ENCODE assay signal across 18 cellular contexts in genomic region chr3:123331006-123331405, GRCh38.
A peak's percentile ranks its signal among the peaks of the same experiment; 100 is the strongest.
DNase-seq lines count a peak whose midpoint lies in the region; ATAC-seq and TF ChIP-seq lines count a peak whose summit lies in the region.
"Had no signal": no experiment of that assay in that cellular context is flagged by ENCODE, and none has a peak within 500 bp of the region (broad histone marks: within the 10 kb centered on the region; RNA-seq: fewer than 3 reads in every experiment).

No MANE protein-coding gene starts in this region.

- H3K27ac ChIP-seq in coronary artery, result peak overlapping the region; percentile 78 to 94
- peak overlapping the region; percentile 85 for H3K27ac ChIP-seq in right cardiac atrium (ENCODE audit: low read length)
- peak overlapping the region; percentile 80 to 85 for H3K27ac ChIP-seq in uterus
- H3K27ac ChIP-seq: WERI-Rb-1 had no signal

- H3K4me1 ChIP-seq in right cardiac atrium (ENCODE audit: control insufficient read depth, insufficient read depth, low read length) (peaks cover 5% of the 10 kb centered on the region), uterus (no peaks in the 10 kb centered on the region)

- DNase-seq in coronary artery (ENCODE audit: low spot score), result peak; percentile 87
- peak in 2 of 3 donors; percentile 75 to 85 for DNase-seq in right cardiac atrium
- peak; percentile 78 for DNase-seq in posterior vena cava (ENCODE audit: low spot score)
- peak; percentile 47 to 54 for DNase-seq in uterus
- DNase-seq in activated CD4-positive, CD25-positive, alpha-beta regulatory T cell (lab: John Stamatoyannopoulos, UW), result no peak
- no peak for DNase-seq in NCI-H1105 treated with DMSO at 0.1 percent for 48 hours (lab: John Stamatoyannopoulos, UW)
- DNase-seq: activated naive CD8-positive, alpha-beta T cell treated with anti-CD3 and anti-CD28 coated beads, Interleukin-2, amount 10 ng/mL, durations not matched to agents 7 days and 5 days; central memory CD4-positive, alpha-beta T cell; effector CD4-positive, alpha-beta T cell; NCI-H1092; NCI-H2107; NCI-H524; stimulated activated CD4-positive, alpha-beta T cell treated with anti-CD3 and anti-CD28 coated beads, Interleukin-2, amount 100 ng/mL, for 24 hours; stimulated activated naive CD8-positive, alpha-beta T cell treated with anti-CD3 and anti-CD28 coated beads, Interleukin-15, amount 100 ng/mL, for 72 hours; WERI-Rb-1 had no signal

- WGBS in right cardiac atrium, result 30% methylated on average over 8 of the region's 8 CpGs

- H3K27me3 ChIP-seq in right cardiac atrium (ENCODE audit: control insufficient read depth, insufficient read depth) (no peaks in the 10 kb centered on the region), uterus (no peaks in the 10 kb centered on the region)

- H3K9me3 ChIP-seq in right cardiac atrium (ENCODE audit: control insufficient read depth, low read length), result no peaks in the 10 kb centered on the region
- no peaks in the 10 kb centered on the region for H3K9me3 ChIP-seq in uterus

- ATAC-seq in right cardiac atrium (peak; percentile 76 to 81), GM18505 (IDR thresholded peaks at IDR 0.05; ENCODE audit: unreplicated experiment) (no peak), GM21447 (IDR thresholded peaks at IDR 0.05; ENCODE audit: unreplicated experiment) (no peak)
- ATAC-seq: K562; stimulated activated naive CD8-positive, alpha-beta T cell treated with anti-CD3 and anti-CD28 coated beads, Interleukin-15, amount 100 ng/mL, for 72 hours had no signal

- no peak for TF ChIP-seq CTCF in coronary artery (IDR thresholded peaks at IDR 0.05)
- no peak for TF ChIP-seq CTCF in uterus (IDR thresholded peaks at IDR 0.05)

- peak overlapping the region; percentile 46 for H3K4me3 ChIP-seq in coronary artery
- no peak overlapping the region for H3K4me3 ChIP-seq in right cardiac atrium (ENCODE audit: low read length)
- peak overlapping the region in 1 of 2 donors; percentile 3 for H3K4me3 ChIP-seq in uterus
- H3K4me3 ChIP-seq: K562 had no signal

- TF ChIP-seq POLR2A in uterus (IDR thresholded peaks at IDR 0.05) (no peak), GM18505 (IDR thresholded peaks at IDR 0.05; ENCODE audit: borderline replicate concordance, extremely low read depth, insufficient read depth, insufficient read length) (no peak)

- H3K36me3 ChIP-seq in uterus, result no peaks in the 10 kb centered on the region
- H3K36me3 ChIP-seq: WERI-Rb-1 had no signal

- intact Hi-C loops in right cardiac atrium (cut with DNase I) (loop anchor here in 3 of 4 donors (5.0 to 10.0 kb wide), 3 partner anchors 114 to 231 kb away; partner anchors contain the start of gene ADCY5 (in 2 of the 3)), posterior vena cava (cut with DNase I) (loop anchor here (5.0 to 10.0 kb wide), 2 partner anchors 114 to 116 kb away; partner anchors contain the start of gene ADCY5 (in 2 of the 2)), uterus (cut with DNase I; ENCODE audit: low total_unique reads) (no loop called here)

Comparison
In these comparisons a context has a peak if more than half of its experiments do, and no peak if none do; other contexts are left out.
1. DNase-seq: peak in coronary artery (single experiment), right cardiac atrium (2 of 3), posterior vena cava (single experiment) and uterus (2 of 2); none in activated CD4-positive, CD25-positive, alpha-beta regulatory T cell (0 of 4) and NCI-H1105 treated with DMSO at 0.1 percent for 48 hours (single experiment).
2. ATAC-seq: peak in right cardiac atrium (2 of 2); none in GM18505 (single experiment) and GM21447 (single experiment).
3. Peak in every context shown above with its lines, with median percentiles within 50 percentile points of each other: H3K27ac ChIP-seq.